In the genomic region with DNA sequence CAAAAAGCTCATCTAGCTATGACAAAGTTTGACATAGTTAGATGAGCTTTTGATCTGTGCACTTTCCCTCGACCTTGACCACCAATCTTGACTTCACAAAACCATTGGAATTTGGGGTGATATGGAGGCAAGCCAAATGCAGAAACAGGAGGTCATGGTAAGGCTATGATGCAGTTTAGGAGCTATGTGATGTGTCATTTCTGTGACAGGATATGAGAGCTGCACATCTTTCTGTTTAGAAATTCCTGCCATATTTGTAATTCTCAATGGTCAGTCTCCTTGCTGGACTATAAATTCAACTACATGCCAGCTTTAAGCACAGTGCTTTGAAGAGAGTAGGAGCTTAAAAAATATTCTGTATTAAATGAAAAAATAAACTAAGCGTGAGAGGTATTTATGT, we compare ENCODE assay signal across 15 cellular contexts. TPM values are rescaled to one million over a fixed set of nuclear protein-coding genes. Genes with fewer than 3 reads are reported as not detected.
A peak's percentile ranks its signal among the peaks of the same experiment; 100 is the strongest.
DNase-seq lines count a peak whose midpoint lies in the region; ATAC-seq and TF ChIP-seq lines count a peak whose summit lies in the region.
"Had no signal": no experiment of that assay in that cellular context is flagged by ENCODE, and none has a peak within 500 bp of the region (broad histone marks: within the 10 kb centered on the region; RNA-seq: fewer than 3 reads in every experiment).

No MANE protein-coding gene starts in this region.

- peaks cover 0 to 4% (median 0%) of the 10 kb centered on the region in 7 donors for H3K9me3 Mint-ChIP-seq in CD14-positive monocyte
- H3K9me3 Mint-ChIP-seq in activated CD4-positive, alpha-beta T cell treated with anti-CD3 and anti-CD28 coated beads for 36 hours (ENCODE audit: low read depth) = peaks cover under 1% of the 10 kb centered on the region
- H3K9me3 Mint-ChIP-seq: activated naive CD4-positive, alpha-beta T cell treated with anti-CD3 and anti-CD28 coated beads, Interleukin-2, amount 50 U/mL, for 24 hours had no signal

- H3K27me3 Mint-ChIP-seq in CD14-positive monocyte (ENCODE audit: low read depth in 3 of 3) = peaks cover 0 to 4% (median 0%) of the 10 kb centered on the region in 3 donors
- H3K27me3 Mint-ChIP-seq in activated CD4-positive, alpha-beta T cell treated with anti-CD3 and anti-CD28 coated beads for 36 hours = peaks cover 5% of the 10 kb centered on the region

- no peak overlapping the region for H3K4me3 Mint-ChIP-seq in CD14-positive monocyte
- no peak overlapping the region for H3K4me3 Mint-ChIP-seq in activated CD4-positive, alpha-beta T cell treated with anti-CD3 and anti-CD28 coated beads for 36 hours
- H3K4me3 Mint-ChIP-seq: activated naive CD4-positive, alpha-beta T cell treated with anti-CD3 and anti-CD28 coated beads, Interleukin-2, amount 50 U/mL, for 24 hours; stimulated activated naive CD8-positive, alpha-beta T cell treated with anti-CD3 and anti-CD28 coated beads, Interleukin-15, amount 100 ng/mL, for 72 hours had no signal

- H3K27ac Mint-ChIP-seq in CD14-positive monocyte = no peak overlapping the region
- no peak overlapping the region for H3K27ac Mint-ChIP-seq in activated CD4-positive, alpha-beta T cell treated with anti-CD3 and anti-CD28 coated beads for 36 hours
- H3K27ac Mint-ChIP-seq: activated naive CD4-positive, alpha-beta T cell treated with anti-CD3 and anti-CD28 coated beads, Interleukin-2, amount 50 U/mL, for 24 hours; stimulated activated naive CD8-positive, alpha-beta T cell treated with anti-CD3 and anti-CD28 coated beads, Interleukin-15, amount 100 ng/mL, for 72 hours had no signal

- ATAC-seq in HG02610 (IDR thresholded peaks at IDR 0.05; ENCODE audit: unreplicated experiment) = no peak
- no peak for ATAC-seq in activated CD4-positive, alpha-beta T cell treated with anti-CD3 and anti-CD28 coated beads for 36 hours
- ATAC-seq: left ventricle myocardium superior; stimulated activated naive CD8-positive, alpha-beta T cell treated with anti-CD3 and anti-CD28 coated beads, Interleukin-15, amount 100 ng/mL, for 72 hours had no signal

- no peaks in the 10 kb centered on the region for H3K36me3 Mint-ChIP-seq in CD14-positive monocyte
- H3K36me3 Mint-ChIP-seq in activated CD4-positive, alpha-beta T cell treated with anti-CD3 and anti-CD28 coated beads for 36 hours (ENCODE audit: low read depth) = no peaks in the 10 kb centered on the region
- H3K36me3 Mint-ChIP-seq: activated naive CD4-positive, alpha-beta T cell treated with anti-CD3 and anti-CD28 coated beads, Interleukin-2, amount 50 U/mL, for 24 hours had no signal

- TF ChIP-seq CTCF in CD14-positive monocyte (IDR thresholded peaks at IDR 0.05) = no peak

- CTCF ChIA-PET in activated CD4-positive, alpha-beta T cell treated with anti-CD3 and anti-CD28 coated beads for 36 hours (lab: Charles Lee) = interaction anchor here (1.7 kb wide), 1 partner anchor 239 kb away, joined by 4 read pairs; no protein-coding TSS in a partner anchor

- peak; percentile 88 for DNase-seq in A172 (ENCODE audit: low spot score)
- peak; percentile 76 for DNase-seq in LHCN-M2 (ENCODE audit: low read depth)
- peak; percentile 55 for DNase-seq in fibroblast of gingiva (ENCODE audit: low read depth)
- no peak for DNase-seq in CD14-positive monocyte (ENCODE audit: low spot score)
- DNase-seq in activated CD4-positive, alpha-beta T cell treated with anti-CD3 and anti-CD28 coated beads for 36 hours = no peak
- DNase-seq: DMS79; left ventricle myocardium superior; NCI-H2171; stimulated activated CD4-positive, alpha-beta T cell treated with anti-CD3 and anti-CD28 coated beads, Interleukin-2, amount 100 ng/mL, for 48 hours; stimulated activated naive CD8-positive, alpha-beta T cell treated with anti-CD3 and anti-CD28 coated beads, Interleukin-15, amount 100 ng/mL, for 72 hours; T-helper 2 cell had no signal

- intact Hi-C loops in CD14-positive monocyte (cut with micrococcal nuclease) = no loop called here
- intact Hi-C loops in activated CD4-positive, alpha-beta T cell treated with anti-CD3 and anti-CD28 coated beads for 36 hours (cut with DNase I, micrococcal nuclease) = no loop called here

- POLR2A ChIA-PET in activated CD4-positive, alpha-beta T cell treated with anti-CD3 and anti-CD28 coated beads for 36 hours (lab: Charles Lee) = no interaction called here

- peaks cover 3% of the 10 kb centered on the region for H3K4me1 Mint-ChIP-seq in CD14-positive monocyte
- no peaks in the 10 kb centered on the region for H3K4me1 Mint-ChIP-seq in activated CD4-positive, alpha-beta T cell treated with anti-CD3 and anti-CD28 coated beads for 36 hours
- H3K4me1 Mint-ChIP-seq: activated naive CD4-positive, alpha-beta T cell treated with anti-CD3 and anti-CD28 coated beads, Interleukin-2, amount 50 U/mL, for 24 hours; stimulated activated naive CD8-positive, alpha-beta T cell treated with anti-CD3 and anti-CD28 coated beads, Interleukin-15, amount 100 ng/mL, for 72 hours had no signal

RNA-seq across cellular contexts. Expression of a gene that starts 12.9 kb away (rescaled TPM):
- not detected in 2 replicates for total RNA-seq in A172 (2014; rRNA removed; shearing (Covaris generic))
- total RNA-seq in LHCN-M2 (2014; rRNA removed) = not detected in 2 replicates
- polyA plus RNA-seq in LHCN-M2 (2012) = not detected
- not detected for polyA plus RNA-seq in CD14-positive monocyte
- total RNA-seq in activated CD4-positive, alpha-beta T cell treated with anti-CD3 and anti-CD28 coated beads for 36 hours = not detected
- total RNA-seq: left ventricle myocardium superior, OCI-LY7, omental fat pad had no signal

RNA-seq across cellular contexts. Expression of a gene that starts 19.4 kb away (rescaled TPM):
- total RNA-seq in A172 (2014; rRNA removed; shearing (Covaris generic)) = not detected in 2 replicates
- total RNA-seq in LHCN-M2 (2014; rRNA removed) = not detected in 2 replicates
- polyA plus RNA-seq in LHCN-M2 (2012) = not detected
- not detected for polyA plus RNA-seq in CD14-positive monocyte
- total RNA-seq in activated CD4-positive, alpha-beta T cell treated with anti-CD3 and anti-CD28 coated beads for 36 hours = not detected
- total RNA-seq: left ventricle myocardium superior, OCI-LY7, omental fat pad had no signal

RNA-seq across cellular contexts. Expression of a gene that starts 20.9 kb away (rescaled TPM):
- total RNA-seq in A172 (2014; rRNA removed; shearing (Covaris generic)) = 17.4 and 17.7 TPM in 2 replicates
- total RNA-seq in LHCN-M2 (2014; rRNA removed) = not detected in 2 replicates
- not detected for polyA plus RNA-seq in LHCN-M2 (2012)
- not detected for polyA plus RNA-seq in CD14-positive monocyte
- not detected for total RNA-seq in activated CD4-positive, alpha-beta T cell treated with anti-CD3 and anti-CD28 coated beads for 36 hours
- total RNA-seq: left ventricle myocardium superior had no signal

RNA-seq across cellular contexts. Expression of a gene that starts 40.1 kb away (rescaled TPM):
- 0.29 and 1.5 TPM in 2 replicates for total RNA-seq in A172 (2014; rRNA removed; shearing (Covaris generic))
- not detected in 2 replicates for total RNA-seq in LHCN-M2 (2014; rRNA removed)
- polyA plus RNA-seq in LHCN-M2 (2012) = not detected
- polyA plus RNA-seq in CD14-positive monocyte = not detected
- total RNA-seq in activated CD4-positive, alpha-beta T cell treated with anti-CD3 and anti-CD28 coated beads for 36 hours = not detected
- total RNA-seq: left ventricle myocardium superior, OCI-LY7 had no signal

RNA-seq across cellular contexts. Expression of a gene that starts 57.7 kb away (rescaled TPM):
- not detected in 2 replicates for total RNA-seq in A172 (2014; rRNA removed; shearing (Covaris generic))
- total RNA-seq in LHCN-M2 (2014; rRNA removed) = not detected in 2 replicates
- polyA plus RNA-seq in LHCN-M2 (2012) = not detected
- not detected for polyA plus RNA-seq in CD14-positive monocyte
- not detected for total RNA-seq in activated CD4-positive, alpha-beta T cell treated with anti-CD3 and anti-CD28 coated beads for 36 hours
- total RNA-seq: left ventricle myocardium superior, OCI-LY7, omental fat pad had no signal

Comparison
In these comparisons a context has a peak if more than half of its experiments do, and no peak if none do; other contexts are left out.
1. DNase-seq: peak in A172 (single experiment), LHCN-M2 (single experiment) and fibroblast of gingiva (single experiment); none in CD14-positive monocyte (single experiment) and activated CD4-positive, alpha-beta T cell treated with anti-CD3 and anti-CD28 coated beads for 36 hours (single experiment).
2. RNA of a gene that starts 20.9 kb away (total RNA-seq): 17.4 to 17.7 TPM in A172; not detected in activated CD4-positive, alpha-beta T cell treated with anti-CD3 and anti-CD28 coated beads for 36 hours and not detected in LHCN-M2; every median in the first group is over 10 times any median in the second.